1 cellular context compared by ENCODE assay signal in the genomic region with DNA sequence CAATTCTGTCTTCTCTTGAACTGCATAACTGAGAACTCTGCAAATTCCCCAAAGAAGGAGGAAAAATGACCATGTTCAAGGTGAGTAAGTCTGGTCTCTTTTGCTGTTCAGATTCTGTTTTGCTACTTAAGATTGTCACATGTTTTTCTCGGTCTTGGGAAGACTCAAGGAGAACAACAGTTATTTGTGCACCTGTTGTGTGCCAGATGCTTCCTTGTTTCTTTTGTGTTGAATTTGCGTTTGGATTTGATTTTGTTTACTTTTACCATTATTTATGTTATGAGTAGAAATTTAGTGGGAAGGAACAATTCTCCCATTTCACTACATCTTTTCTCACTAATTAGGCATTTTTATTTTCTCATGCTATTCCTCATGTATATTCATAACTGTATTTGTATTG.
TF ChIP-seq lines count a peak whose summit lies in the region.

No MANE protein-coding gene starts in this region.

TF ChIP-seq in HEK293, 187 proteins besides CTCF, POLR2A, EP300 and RAD21 (continued from another document):
- TF ChIP-seq, protein P1, sequence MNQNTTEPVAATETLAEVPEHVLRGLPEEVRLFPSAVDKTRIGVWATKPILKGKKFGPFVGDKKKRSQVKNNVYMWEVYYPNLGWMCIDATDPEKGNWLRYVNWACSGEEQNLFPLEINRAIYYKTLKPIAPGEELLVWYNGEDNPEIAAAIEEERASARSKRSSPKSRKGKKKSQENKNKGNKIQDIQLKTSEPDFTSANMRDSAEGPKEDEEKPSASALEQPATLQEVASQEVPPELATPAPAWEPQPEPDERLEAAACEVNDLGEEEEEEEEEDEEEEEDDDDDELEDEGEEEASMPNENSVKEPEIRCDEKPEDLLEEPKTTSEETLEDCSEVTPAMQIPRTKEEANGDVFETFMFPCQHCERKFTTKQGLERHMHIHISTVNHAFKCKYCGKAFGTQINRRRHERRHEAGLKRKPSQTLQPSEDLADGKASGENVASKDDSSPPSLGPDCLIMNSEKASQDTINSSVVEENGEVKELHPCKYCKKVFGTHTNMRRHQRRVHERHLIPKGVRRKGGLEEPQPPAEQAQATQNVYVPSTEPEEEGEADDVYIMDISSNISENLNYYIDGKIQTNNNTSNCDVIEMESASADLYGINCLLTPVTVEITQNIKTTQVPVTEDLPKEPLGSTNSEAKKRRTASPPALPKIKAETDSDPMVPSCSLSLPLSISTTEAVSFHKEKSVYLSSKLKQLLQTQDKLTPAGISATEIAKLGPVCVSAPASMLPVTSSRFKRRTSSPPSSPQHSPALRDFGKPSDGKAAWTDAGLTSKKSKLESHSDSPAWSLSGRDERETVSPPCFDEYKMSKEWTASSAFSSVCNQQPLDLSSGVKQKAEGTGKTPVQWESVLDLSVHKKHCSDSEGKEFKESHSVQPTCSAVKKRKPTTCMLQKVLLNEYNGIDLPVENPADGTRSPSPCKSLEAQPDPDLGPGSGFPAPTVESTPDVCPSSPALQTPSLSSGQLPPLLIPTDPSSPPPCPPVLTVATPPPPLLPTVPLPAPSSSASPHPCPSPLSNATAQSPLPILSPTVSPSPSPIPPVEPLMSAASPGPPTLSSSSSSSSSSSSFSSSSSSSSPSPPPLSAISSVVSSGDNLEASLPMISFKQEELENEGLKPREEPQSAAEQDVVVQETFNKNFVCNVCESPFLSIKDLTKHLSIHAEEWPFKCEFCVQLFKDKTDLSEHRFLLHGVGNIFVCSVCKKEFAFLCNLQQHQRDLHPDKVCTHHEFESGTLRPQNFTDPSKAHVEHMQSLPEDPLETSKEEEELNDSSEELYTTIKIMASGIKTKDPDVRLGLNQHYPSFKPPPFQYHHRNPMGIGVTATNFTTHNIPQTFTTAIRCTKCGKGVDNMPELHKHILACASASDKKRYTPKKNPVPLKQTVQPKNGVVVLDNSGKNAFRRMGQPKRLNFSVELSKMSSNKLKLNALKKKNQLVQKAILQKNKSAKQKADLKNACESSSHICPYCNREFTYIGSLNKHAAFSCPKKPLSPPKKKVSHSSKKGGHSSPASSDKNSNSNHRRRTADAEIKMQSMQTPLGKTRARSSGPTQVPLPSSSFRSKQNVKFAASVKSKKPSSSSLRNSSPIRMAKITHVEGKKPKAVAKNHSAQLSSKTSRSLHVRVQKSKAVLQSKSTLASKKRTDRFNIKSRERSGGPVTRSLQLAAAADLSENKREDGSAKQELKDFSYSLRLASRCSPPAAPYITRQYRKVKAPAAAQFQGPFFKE (tag by site-specific recombination; IDR thresholded peaks at IDR 0.05; ENCODE audit: borderline replicate concordance): no peak
- TF ChIP-seq ZNF664 (tag by site-specific recombination; IDR thresholded peaks at IDR 0.05): peak; percentile 20; the same call in 1 of the 2 replicates
- TF ChIP-seq ATF2 (tag by site-specific recombination; IDR thresholded peaks at IDR 0.05; ENCODE audit: low read depth): no peak
- no peak for TF ChIP-seq ZNF133 (tag by site-specific recombination; IDR thresholded peaks at IDR 0.05)
